ENCODE assay signal across 10 cellular contexts in the genomic region with DNA sequence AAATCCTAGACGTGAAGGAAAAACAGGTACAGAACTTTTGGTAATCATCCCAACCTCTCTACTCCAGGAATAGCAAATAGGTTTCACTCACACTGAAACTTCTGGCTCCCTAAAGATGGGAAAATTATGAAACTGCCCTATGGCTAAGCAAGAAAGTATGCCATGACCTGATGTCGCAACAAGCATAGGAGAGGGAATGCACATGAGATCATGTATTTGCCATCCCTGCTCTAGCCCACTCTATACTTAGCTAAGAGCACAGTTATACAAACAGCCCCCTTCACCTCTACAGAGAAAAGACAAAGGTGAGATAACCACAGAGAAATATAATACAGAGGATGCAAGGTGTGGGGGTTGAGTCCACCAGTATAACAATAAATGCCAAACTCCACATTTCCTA.
DNase-seq lines count a peak whose midpoint lies in the region; ATAC-seq, FAIRE-seq and TF ChIP-seq lines count a peak whose summit lies in the region.
"Had no signal": no experiment of that assay in that cellular context is flagged by ENCODE, and none has a peak within 500 bp of the region (broad histone marks: within the 10 kb centered on the region; RNA-seq: fewer than 3 reads in every experiment).

No MANE protein-coding gene starts in this region.

- no peak for TF ChIP-seq CTCF in SK-N-SH (IDR thresholded peaks at IDR 0.05)
- TF ChIP-seq CTCF in foreskin keratinocyte (conservative IDR thresholded peaks at IDR 0.05): no peak
- no peak for TF ChIP-seq CTCF in kidney (IDR thresholded peaks at IDR 0.05; ENCODE audit: borderline replicate concordance, extremely low read depth, insufficient read depth)
- TF ChIP-seq CTCF in stomach (IDR thresholded peaks at IDR 0.05): no peak

- peak overlapping the region; percentile 24; the same call in 1 of the 2 replicates for H3K4me2 ChIP-seq in SK-N-SH

- TF ChIP-seq RAD21 in SK-N-SH (IDR thresholded peaks at IDR 0.05; ENCODE audit: low read length): no peak

- peaks cover 38% of the 10 kb centered on the region for H3K4me1 Mint-ChIP-seq in stimulated activated naive CD8-positive, alpha-beta T cell treated with anti-CD3 and anti-CD28 coated beads, Interleukin-15, Interleukin-2, amounts not matched to agents 100 ng/mL and 50 ng/mL, for 24 hours (ENCODE audit: low read depth)
- peaks cover 14% of the 10 kb centered on the region for H3K4me1 Mint-ChIP-seq in stimulated activated naive CD8-positive, alpha-beta T cell treated with anti-CD3 and anti-CD28 coated beads, Interleukin-15, amount 100 ng/mL, for 72 hours

- no peak for FAIRE-seq in kidney (lab: Jason Lieb, UNC)

- ATAC-seq in stimulated activated naive CD8-positive, alpha-beta T cell treated with anti-CD3 and anti-CD28 coated beads, Interleukin-15, amount 100 ng/mL, for 72 hours: no peak
- ATAC-seq in foreskin keratinocyte: peak; percentile 94

- H3K27ac Mint-ChIP-seq in stimulated activated naive CD8-positive, alpha-beta T cell treated with anti-CD3 and anti-CD28 coated beads, Interleukin-15, Interleukin-2, amounts not matched to agents 100 ng/mL and 50 ng/mL, for 24 hours: peak overlapping the region; percentile 41
- H3K27ac Mint-ChIP-seq in stimulated activated naive CD8-positive, alpha-beta T cell treated with anti-CD3 and anti-CD28 coated beads, Interleukin-15, amount 100 ng/mL, for 72 hours: no peak overlapping the region
- H3K27ac Mint-ChIP-seq: CD4-positive, alpha-beta T cell had no signal

- H3K4me3 Mint-ChIP-seq in stimulated activated naive CD8-positive, alpha-beta T cell treated with anti-CD3 and anti-CD28 coated beads, Interleukin-15, Interleukin-2, amounts not matched to agents 100 ng/mL and 50 ng/mL, for 24 hours: no peak overlapping the region
- no peak overlapping the region for H3K4me3 Mint-ChIP-seq in stimulated activated naive CD8-positive, alpha-beta T cell treated with anti-CD3 and anti-CD28 coated beads, Interleukin-15, amount 100 ng/mL, for 72 hours
- H3K4me3 Mint-ChIP-seq: CD4-positive, alpha-beta T cell had no signal

- in situ Hi-C loops in G401 (cut with HindIII; ENCODE audit: low sequenced_read_pairs): no loop called here

- DNase-seq in stimulated activated naive CD8-positive, alpha-beta T cell treated with anti-CD3 and anti-CD28 coated beads, Interleukin-15, amount 100 ng/mL, for 72 hours: no peak
- DNase-seq in SK-N-SH: no peak
- DNase-seq in foreskin keratinocyte: peak; percentile 83 to 89
- no peak for DNase-seq in NCI-H2196 treated with DMSO at 0.1 percent for 48 hours (lab: John Stamatoyannopoulos, UW; ENCODE audit: unreplicated experiment)
- no peak for DNase-seq in kidney
- DNase-seq in stomach: no peak
- DNase-seq in G401 (ENCODE audit: low spot score): no peak
- DNase-seq: activated CD4-positive, alpha-beta T cell treated with anti-CD3 and anti-CD28 coated beads, Interleukin-2, amount 50 U/mL, for 48 hours; CD4-positive, alpha-beta T cell had no signal

- peaks cover 14% of the 10 kb centered on the region; the same call in 1 of the 2 replicates for H3K79me2 ChIP-seq in SK-N-SH (ENCODE audit: insufficient read depth)

- CTCF ChIA-PET in SK-N-SH (lab: Yijun Ruan, JAX): interaction anchor here (0.7 to 2.6 kb wide), 2 partner anchors 202 to 244 kb away, joined by 3 to 8 read pairs; no protein-coding TSS in a partner anchor

- 70% methylated on average over 2 of the region's 2 CpGs for WGBS in SK-N-SH (ENCODE audit: low lambda C conversion rate)
- 87 to 100% (median 92%) methylated on average over 2 of the region's 2 CpGs for WGBS in stomach, 5 donors

- no peaks in the 10 kb centered on the region for H3K36me3 ChIP-seq in SK-N-SH (replicated peaks in 1 of 2; ENCODE audit: control insufficient read depth in 1 of 2, insufficient read depth in 2 of 2, low read length in 1 of 2)
- H3K36me3 ChIP-seq in kidney (ENCODE audit: control insufficient read depth in 1 of 2, insufficient read depth in 2 of 2, low read length in 2 of 2): no peaks in the 10 kb centered on the region
- no peaks in the 10 kb centered on the region for H3K36me3 ChIP-seq in stomach

- H3K9me3 Mint-ChIP-seq in stimulated activated naive CD8-positive, alpha-beta T cell treated with anti-CD3 and anti-CD28 coated beads, Interleukin-15, Interleukin-2, amounts not matched to agents 100 ng/mL and 50 ng/mL, for 24 hours: no peaks in the 10 kb centered on the region
- no peaks in the 10 kb centered on the region for H3K9me3 Mint-ChIP-seq in stimulated activated naive CD8-positive, alpha-beta T cell treated with anti-CD3 and anti-CD28 coated beads, Interleukin-15, amount 100 ng/mL, for 72 hours
- H3K9me3 Mint-ChIP-seq: CD4-positive, alpha-beta T cell had no signal

- H3F3A ChIP-seq in SK-N-SH (replicated peaks; ENCODE audit: insufficient read depth): peaks cover 31% of the 10 kb centered on the region

- H4K20me1 ChIP-seq in SK-N-SH (ENCODE audit: insufficient read depth): no peaks in the 10 kb centered on the region

- H3K9me3 ChIP-seq in SK-N-SH (no peaks in the 10 kb centered on the region), kidney (ENCODE audit: control insufficient read depth in 1 of 2, low read length in 2 of 2) (no peaks in the 10 kb centered on the region), stomach (no peaks in the 10 kb centered on the region)

- H3K36me3 Mint-ChIP-seq in stimulated activated naive CD8-positive, alpha-beta T cell treated with anti-CD3 and anti-CD28 coated beads, Interleukin-15, Interleukin-2, amounts not matched to agents 100 ng/mL and 50 ng/mL, for 24 hours (ENCODE audit: low read depth): peaks cover 9% of the 10 kb centered on the region

- TF ChIP-seq EP300 in SK-N-SH (IDR thresholded peaks at IDR 0.05; ENCODE audit: borderline replicate concordance in 1 of 2, low read depth in 1 of 2, low read length in 1 of 2): no peak
- no peak for TF ChIP-seq EP300 in stomach (IDR thresholded peaks at IDR 0.05)

- no peak overlapping the region for H2AFZ ChIP-seq in SK-N-SH (ENCODE audit: low read depth)

- H3K4me3 ChIP-seq in SK-N-SH (ENCODE audit: low read depth in 2 of 2, low read length in 1 of 2) (no peak overlapping the region), kidney (ENCODE audit: low read length in 2 of 2) (no peak overlapping the region), stomach (no peak overlapping the region)

- H3K27me3 ChIP-seq in SK-N-SH (ENCODE audit: insufficient read depth) (no peaks in the 10 kb centered on the region), foreskin keratinocyte (no peaks in the 10 kb centered on the region), stomach (no peaks in the 10 kb centered on the region)

- H3K4me1 ChIP-seq in SK-N-SH (ENCODE audit: control insufficient read depth in 1 of 2, insufficient read depth in 2 of 2, low read depth in 1 of 2, low read length in 1 of 2) (peaks cover 0 to 26% of the 10 kb centered on the region in 2 experiments; a peak in 3 of 4 replicates), foreskin keratinocyte (peaks cover 24% of the 10 kb centered on the region), kidney (ENCODE audit: control insufficient read depth in 1 of 2, insufficient read depth in 1 of 2, low read depth in 1 of 2, low read length in 2 of 2) (no peaks in the 10 kb centered on the region), stomach (peaks cover 4 to 42% (median 11%) of the 10 kb centered on the region in 4 donors)

- H3K9ac ChIP-seq in SK-N-SH: no peak overlapping the region
- no peak overlapping the region for H3K9ac ChIP-seq in kidney (ENCODE audit: low read length in 2 of 2)

- no peaks in the 10 kb centered on the region for H3K9me2 ChIP-seq in SK-N-SH

- peak overlapping the region in 1 of 2 experiments; percentile 70; a peak in 2 of 4 replicates for H3K27ac ChIP-seq in SK-N-SH (ENCODE audit: low read depth in 2 of 2, low read length in 1 of 2)
- peak overlapping the region; percentile 72 for H3K27ac ChIP-seq in foreskin keratinocyte
- no peak overlapping the region for H3K27ac ChIP-seq in kidney (ENCODE audit: low read depth in 2 of 2, low read length in 2 of 2)
- no peak overlapping the region for H3K27ac ChIP-seq in stomach

- no peaks in the 10 kb centered on the region for H3K27me3 Mint-ChIP-seq in stimulated activated naive CD8-positive, alpha-beta T cell treated with anti-CD3 and anti-CD28 coated beads, Interleukin-15, Interleukin-2, amounts not matched to agents 100 ng/mL and 50 ng/mL, for 24 hours
- H3K27me3 Mint-ChIP-seq in stimulated activated naive CD8-positive, alpha-beta T cell treated with anti-CD3 and anti-CD28 coated beads, Interleukin-15, amount 100 ng/mL, for 72 hours: no peaks in the 10 kb centered on the region
- H3K27me3 Mint-ChIP-seq: CD4-positive, alpha-beta T cell had no signal

- POLR2A ChIA-PET in SK-N-SH (lab: Yijun Ruan, JAX): no interaction called here

- TF ChIP-seq POLR2A in stomach (IDR thresholded peaks at IDR 0.05): no peak

- intact Hi-C loops in kidney (cut with DNase I): no loop called here
- intact Hi-C loops in stomach (cut with DNase I; ENCODE audit: low total_unique reads): loop anchor here (10.0 kb wide), 1 partner anchor 195 kb away; no protein-coding TSS in a partner anchor

TF ChIP-seq in SK-N-SH, 30 proteins besides CTCF, POLR2A, EP300 and RAD21 (continues in another document):
- TF ChIP-seq IRF3 (IDR thresholded peaks at IDR 0.05; ENCODE audit: low read depth, low read length) (no peak), RXRA (IDR thresholded peaks at IDR 0.05; ENCODE audit: borderline replicate concordance, low read depth) (no peak), CHD2 (IDR thresholded peaks at IDR 0.05; ENCODE audit: low read length, partially characterized antibody) (no peak), SMC3 (IDR thresholded peaks at IDR 0.05; ENCODE audit: low read depth, low read length) (no peak), RFX5 (IDR thresholded peaks at IDR 0.05; ENCODE audit: low read length) (no peak), SIN3A (IDR thresholded peaks at IDR 0.05; ENCODE audit: borderline replicate concordance, low read depth, low read length) (no peak)

Comparison
In these comparisons a context has a peak if more than half of its experiments do, and no peak if none do; other contexts are left out.
1. DNase-seq: peak in foreskin keratinocyte (2 of 2); none in stimulated activated naive CD8-positive, alpha-beta T cell treated with anti-CD3 and anti-CD28 coated beads, Interleukin-15, amount 100 ng/mL, for 72 hours (0 of 2), SK-N-SH (single experiment), NCI-H2196 treated with DMSO at 0.1 percent for 48 hours (single experiment), kidney (single experiment), stomach (single experiment) and G401 (single experiment).